In the genomic region with DNA sequence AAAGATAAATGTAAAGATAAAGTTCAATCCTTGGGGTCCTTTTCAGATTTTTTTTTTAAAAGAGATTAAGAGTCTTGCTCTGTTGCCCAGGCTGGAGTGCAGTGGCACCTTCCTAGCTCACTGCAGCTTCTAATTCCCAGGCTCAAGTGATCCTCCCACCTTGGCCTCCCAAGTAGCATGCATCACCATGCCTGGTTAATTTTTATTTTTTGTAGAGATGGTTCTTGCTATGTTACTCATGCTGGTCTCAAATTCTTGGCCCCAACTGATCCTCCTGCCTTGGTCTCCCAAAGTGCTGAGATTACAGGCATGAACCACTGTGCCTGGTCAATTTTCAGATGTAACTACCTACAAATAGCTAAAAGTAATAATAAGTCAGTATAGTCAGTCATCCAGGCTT, we compare ENCODE assay signal across 11 cellular contexts. TPM values are rescaled to one million over a fixed set of nuclear protein-coding genes. Genes with fewer than 3 reads are reported as not detected.
DNase-seq lines count a peak whose midpoint lies in the region; ATAC-seq and TF ChIP-seq lines count a peak whose summit lies in the region.
"Had no signal": no experiment of that assay in that cellular context is flagged by ENCODE, and none has a peak within 500 bp of the region (broad histone marks: within the 10 kb centered on the region; RNA-seq: fewer than 3 reads in every experiment).

No MANE protein-coding gene starts in this region.

- no peaks in the 10 kb centered on the region for H3K9me3 Mint-ChIP-seq in HFFc6
- H3K9me3 Mint-ChIP-seq in central memory CD8-positive, alpha-beta T cell: no peaks in the 10 kb centered on the region
- no peaks in the 10 kb centered on the region for H3K9me3 Mint-ChIP-seq in natural killer cell treated with Interleukin-12 subunit alpha and Interleukin-12 subunit beta and Interleukin-15 and Interleukin-18, amount 100 ng/mL, for 72 hours

- peak overlapping the region; percentile 83 for H3K4me3 Mint-ChIP-seq in HFFc6
- H3K4me3 Mint-ChIP-seq in central memory CD8-positive, alpha-beta T cell: no peak overlapping the region
- no peak overlapping the region for H3K4me3 Mint-ChIP-seq in natural killer cell treated with Interleukin-12 subunit alpha and Interleukin-12 subunit beta and Interleukin-15 and Interleukin-18, amount 100 ng/mL, for 72 hours

- no peak for TF ChIP-seq CTCF in 22Rv1 (IDR thresholded peaks at IDR 0.05)
- TF ChIP-seq CTCF in HFFc6 (IDR thresholded peaks at IDR 0.05): 0 out of 2 replicates have a peak, but pooled peaks have one; percentile 1

- no peak for ATAC-seq in central memory CD8-positive, alpha-beta T cell (replicated peaks; ENCODE audit: extremely low read depth, poor library complexity, severe bottlenecking)
- ATAC-seq in natural killer cell treated with Interleukin-12 subunit alpha and Interleukin-12 subunit beta and Interleukin-15 and Interleukin-18, amount 100 ng/mL, for 72 hours: no peak

- peaks cover 5% of the 10 kb centered on the region for H3K36me3 Mint-ChIP-seq in HFFc6 (ENCODE audit: low read depth)
- peaks cover 22% of the 10 kb centered on the region for H3K36me3 Mint-ChIP-seq in central memory CD8-positive, alpha-beta T cell (ENCODE audit: insufficient read depth)
- peaks cover 6% of the 10 kb centered on the region for H3K36me3 Mint-ChIP-seq in natural killer cell treated with Interleukin-12 subunit alpha and Interleukin-12 subunit beta and Interleukin-15 and Interleukin-18, amount 100 ng/mL, for 72 hours

- DNase-seq in HFFc6: no peak
- DNase-seq in central memory CD8-positive, alpha-beta T cell (ENCODE audit: low spot score in 2 of 2): no peak
- DNase-seq in natural killer cell treated with Interleukin-12 subunit alpha and Interleukin-12 subunit beta and Interleukin-15 and Interleukin-18, amount 100 ng/mL, for 72 hours (ENCODE audit: low spot score): no peak
- no peak for DNase-seq in HCEC 1CT
- no peak for DNase-seq in H4 (ENCODE audit: low spot score)
- no peak for DNase-seq in mesenteric fat pad (ENCODE audit: low spot score)
- no peak for DNase-seq in NCI-H526 (lab: John Stamatoyannopoulos, UW)
- DNase-seq: activated CD4-positive, alpha-beta T cell treated with anti-CD3 and anti-CD28 coated beads, Interleukin-2, amount 50 U/mL, for 4 hours; NCI-H446 treated with DMSO at 0.1 percent for 48 hours; occipital lobe had no signal

- H3K27ac Mint-ChIP-seq in HFFc6: peak overlapping the region; percentile 98
- H3K27ac Mint-ChIP-seq in central memory CD8-positive, alpha-beta T cell (ENCODE audit: low read depth): peak overlapping the region; percentile 78
- peak overlapping the region; percentile 83 to 86 for H3K27ac Mint-ChIP-seq in natural killer cell treated with Interleukin-12 subunit alpha and Interleukin-12 subunit beta and Interleukin-15 and Interleukin-18, amount 100 ng/mL, for 72 hours

- no peaks in the 10 kb centered on the region for H3K27me3 Mint-ChIP-seq in HFFc6 (ENCODE audit: insufficient read depth)
- H3K27me3 Mint-ChIP-seq in central memory CD8-positive, alpha-beta T cell: no peaks in the 10 kb centered on the region
- no peaks in the 10 kb centered on the region for H3K27me3 Mint-ChIP-seq in natural killer cell treated with Interleukin-12 subunit alpha and Interleukin-12 subunit beta and Interleukin-15 and Interleukin-18, amount 100 ng/mL, for 72 hours

- peak overlapping the region; percentile 60 for H3K27ac ChIP-seq in 22Rv1

- H3K4me1 Mint-ChIP-seq in HFFc6 (ENCODE audit: low read depth): peaks cover 82% of the 10 kb centered on the region
- peaks cover 72% of the 10 kb centered on the region for H3K4me1 Mint-ChIP-seq in central memory CD8-positive, alpha-beta T cell
- peaks cover 56 to 69% of the 10 kb centered on the region in 2 donors for H3K4me1 Mint-ChIP-seq in natural killer cell treated with Interleukin-12 subunit alpha and Interleukin-12 subunit beta and Interleukin-15 and Interleukin-18, amount 100 ng/mL, for 72 hours (ENCODE audit: low read depth in 2 of 2)

RNA-seq across cellular contexts. Expression of gene NFE2L2, which starts 21.1 kb away (rescaled TPM):
- total RNA-seq in HFFc6 (2021; fragmentation: NEBNext Ultra II Directional; extraction: Animal tissue kit (Norgen Biotek cat#: 25700)): 10 to 100 TPM; 59.0 to 76.5 (median 67.8) TPM
- total RNA-seq in natural killer cell treated with Interleukin-12 subunit alpha and Interleukin-12 subunit beta and Interleukin-15 and Interleukin-18, amount 100 ng/mL, for 72 hours: 10 to 100 TPM; 71.2 to 96.6 TPM
- 116 and 128 TPM in 2 replicates for total RNA-seq in H4 (2014; rRNA removed; shearing (Covaris generic))
- total RNA-seq in mesenteric fat pad: 94.0 TPM

RNA-seq across cellular contexts. Expression of gene HNRNPA3, which starts 30.9 kb away (rescaled TPM):
- total RNA-seq in HFFc6 (2021; fragmentation: NEBNext Ultra II Directional; extraction: Animal tissue kit (Norgen Biotek cat#: 25700)): 100 to 1,000 TPM; 165 to 253 (median 205) TPM
- 100 to 1,000 TPM; 170 to 282 TPM for total RNA-seq in natural killer cell treated with Interleukin-12 subunit alpha and Interleukin-12 subunit beta and Interleukin-15 and Interleukin-18, amount 100 ng/mL, for 72 hours
- 29.8 and 34.9 TPM in 2 replicates for total RNA-seq in H4 (2014; rRNA removed; shearing (Covaris generic))
- total RNA-seq in mesenteric fat pad: 148 TPM
